ENCODE assay signal across 8 cellular contexts in genomic region chr16:55465077-55465896, GRCh38. TPM values are rescaled to one million over a fixed set of nuclear protein-coding genes. Genes with fewer than 3 reads are reported as not detected.
DNase-seq lines count a peak whose midpoint lies in the region; ATAC-seq, FAIRE-seq and TF ChIP-seq lines count a peak whose summit lies in the region.

No MANE protein-coding gene starts in this region.

- no peak overlapping the region for H3K4ac ChIP-seq in trophoblast cell (ENCODE audit: low read depth, low read length)

- H2AFZ ChIP-seq in trophoblast cell (ENCODE audit: insufficient read depth, low read length, poor library complexity): no peak overlapping the region

- H4K8ac ChIP-seq in trophoblast cell (ENCODE audit: low read depth, low read length): no peak overlapping the region

- no peak overlapping the region for H4K12ac ChIP-seq in trophoblast cell (ENCODE audit: low read depth, low read length)

- peak overlapping the region; percentile 31 for H3K4me2 ChIP-seq in trophoblast cell (ENCODE audit: low read length)

- no peak overlapping the region for H2BK12ac ChIP-seq in trophoblast cell (ENCODE audit: low read length)

- no peaks in the 10 kb centered on the region for H3K9me3 ChIP-seq in SJCRH30 (replicated peaks)
- H3K9me3 ChIP-seq in trophoblast cell (ENCODE audit: insufficient read depth, low read depth, low read length): peaks cover 2% of the 10 kb centered on the region
- H3K9me3 ChIP-seq in upper lobe of left lung: no peaks in the 10 kb centered on the region

- no peaks in the 10 kb centered on the region for H3K36me3 ChIP-seq in GM06990 (ENCODE audit: control insufficient read depth, insufficient read depth, low read length)
- no peaks in the 10 kb centered on the region for H3K36me3 ChIP-seq in SJCRH30
- H3K36me3 ChIP-seq in trophoblast cell (ENCODE audit: control insufficient read depth in 1 of 2, insufficient read depth in 2 of 2, low read length in 2 of 2): no peaks in the 10 kb centered on the region
- H3K36me3 ChIP-seq in upper lobe of left lung: no peaks in the 10 kb centered on the region

- H3K14ac ChIP-seq in trophoblast cell (ENCODE audit: low read length): no peak overlapping the region

- TF ChIP-seq EP300 in upper lobe of left lung (IDR thresholded peaks at IDR 0.05): no peak

- peak; percentile 43 for FAIRE-seq in H54 (lab: Jason Lieb, UNC)

- no peak for TF ChIP-seq POLR2A in H54 (IDR thresholded peaks at IDR 0.05; ENCODE audit: low read depth, low read length)
- TF ChIP-seq POLR2A in upper lobe of left lung (IDR thresholded peaks at IDR 0.05): no peak

- no peak overlapping the region for H3K9ac ChIP-seq in trophoblast cell (ENCODE audit: low read length)

- WGBS in trophoblast cell (ENCODE audit: extremely low coverage, insufficient coverage, insufficient read length): 100% methylated on average over 2 of the region's 19 CpGs
- WGBS in upper lobe of left lung, 2 donors: 33 to 35% methylated on average over 19 of the region's 19 CpGs

- peaks cover 18% of the 10 kb centered on the region for H3K4me1 ChIP-seq in SJCRH30
- H3K4me1 ChIP-seq in trophoblast cell (ENCODE audit: control insufficient read depth in 1 of 2, insufficient read depth in 2 of 2, low read length in 2 of 2): peaks cover 7 to 11% of the 10 kb centered on the region in 2 experiments
- H3K4me1 ChIP-seq in upper lobe of left lung: peaks cover 0 to 3% (median 0%) of the 10 kb centered on the region in 4 donors

- no peak overlapping the region for H2AK5ac ChIP-seq in trophoblast cell (ENCODE audit: low read length)

- H3K23ac ChIP-seq in trophoblast cell (ENCODE audit: low read length): no peak overlapping the region

- peak; percentile 55 for DNase-seq in GM06990 (ENCODE audit: extremely low read depth, insufficient read length)
- peak; percentile 61 for DNase-seq in H54 (ENCODE audit: insufficient read length, low spot score)
- DNase-seq in SJCRH30: peak; percentile 79 to 94
- peak; percentile 93 for DNase-seq in activated effector memory CD4-positive, alpha-beta T cell treated with anti-CD3 and anti-CD28 coated beads, Interleukin-2, amount 50 U/mL, for 16 hours
- peak; percentile 80 for DNase-seq in globus pallidus (ENCODE audit: low spot score)
- DNase-seq in trophoblast cell: peak; percentile 83 to 96
- peak in 1 of 2 donors; percentile 90 for DNase-seq in upper lobe of left lung

- H3K27me3 ChIP-seq in GM06990 (replicated peaks; ENCODE audit: control insufficient read depth, insufficient read depth, low read length) (no peaks in the 10 kb centered on the region; the same call in 1 of the 2 replicates), SJCRH30 (no peaks in the 10 kb centered on the region), trophoblast cell (ENCODE audit: insufficient read depth, low read length) (no peaks in the 10 kb centered on the region), upper lobe of left lung (no peaks in the 10 kb centered on the region)

- no peak overlapping the region for H4K91ac ChIP-seq in trophoblast cell (ENCODE audit: low read depth, low read length)

- H2BK120ac ChIP-seq in trophoblast cell (ENCODE audit: insufficient read depth, low read length, poor library complexity): no peak overlapping the region

- H2BK5ac ChIP-seq in trophoblast cell (ENCODE audit: low read depth, low read length, poor library complexity): no peak overlapping the region

- H3K18ac ChIP-seq in trophoblast cell (ENCODE audit: low read length): no peak overlapping the region

- no peak overlapping the region for H3K27ac ChIP-seq in SJCRH30
- no peak overlapping the region for H3K27ac ChIP-seq in trophoblast cell (ENCODE audit: low read depth, low read length)
- no peak overlapping the region for H3K27ac ChIP-seq in upper lobe of left lung

- no peaks in the 10 kb centered on the region for H3K79me2 ChIP-seq in trophoblast cell (ENCODE audit: control insufficient read depth, insufficient read depth, low read length, poor library complexity)

- peaks cover 3% of the 10 kb centered on the region for H3K79me1 ChIP-seq in trophoblast cell (ENCODE audit: low read length)

- peak; percentile 92 to 96 for ATAC-seq in upper lobe of left lung (ENCODE audit: low FRiP score in 2 of 2)

- no peak overlapping the region for H3K4me3 ChIP-seq in GM06990 (replicated peaks; ENCODE audit: low read depth, low read length)
- H3K4me3 ChIP-seq in SJCRH30: no peak overlapping the region
- H3K4me3 ChIP-seq in trophoblast cell (ENCODE audit: low read depth, low read length): no peak overlapping the region
- H3K4me3 ChIP-seq in upper lobe of left lung: no peak overlapping the region

- TF ChIP-seq CTCF in GM06990 (IDR thresholded peaks at IDR 0.05; ENCODE audit: insufficient read depth, low read length, poor library complexity, severe bottlenecking): peak; percentile 100
- peak; percentile 99 for TF ChIP-seq CTCF in LNCAP (IDR thresholded peaks at IDR 0.05)
- peak; percentile 97 to 100 (median 98) for TF ChIP-seq CTCF in upper lobe of left lung (IDR thresholded peaks at IDR 0.05)

RNA-seq across cellular contexts. Expression of gene MMP2, which starts 13.7 kb away (rescaled TPM):
- 142 and 145 TPM in 2 replicates for total RNA-seq in SJCRH30 (2014; rRNA removed; shearing (Covaris generic))
- 1,470 and 1,480 TPM in 2 replicates for polyA plus RNA-seq in trophoblast cell (2013)
- 100 to 1,000 TPM in 4 of 6 donors, 10 to 100 TPM in 2; 45.7 to 265 (median 143) TPM for total RNA-seq in upper lobe of left lung

RNA-seq across cellular contexts. Expression of gene LPCAT2, which starts 43.6 kb away (rescaled TPM):
- total RNA-seq in SJCRH30 (2014; rRNA removed; shearing (Covaris generic)): 16.1 and 16.8 TPM in 2 replicates
- 107 and 118 TPM in 2 replicates for polyA plus RNA-seq in trophoblast cell (2013)
- total RNA-seq in upper lobe of left lung: 10 to 100 TPM; 14.4 to 33.9 (median 26.9) TPM
